8 cellular contexts compared by ENCODE assay signal in the genomic region with DNA sequence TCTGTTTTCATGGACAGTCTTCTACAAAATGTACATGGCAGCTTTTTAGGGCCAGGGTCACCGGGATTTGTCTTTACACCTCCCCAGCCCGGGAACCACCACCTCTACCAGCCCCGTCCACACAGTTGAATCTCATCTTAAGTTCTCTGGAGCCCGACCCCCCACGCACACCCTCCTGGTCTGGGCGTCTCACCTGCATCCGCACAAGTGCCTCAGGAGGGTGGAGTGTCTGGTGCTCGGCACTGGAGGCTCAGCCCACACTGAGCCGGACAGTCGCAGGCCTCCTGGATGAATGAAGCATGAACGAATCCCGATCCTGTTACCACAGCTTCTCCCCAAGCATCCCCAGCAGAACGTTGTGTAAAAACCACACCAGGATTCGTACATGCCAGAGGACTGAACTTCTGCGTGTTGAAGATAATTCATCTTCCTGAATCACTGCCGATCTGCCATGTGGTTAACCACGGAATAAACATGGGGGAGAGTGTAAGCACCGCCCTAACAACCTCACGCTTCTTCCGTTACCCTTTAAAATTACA.
DNase-seq lines count a peak whose midpoint lies in the region; ATAC-seq and TF ChIP-seq lines count a peak whose summit lies in the region.

No MANE protein-coding gene starts in this region.

- TF ChIP-seq CTCF in astrocyte of the cerebellum (IDR thresholded peaks at IDR 0.05; ENCODE audit: low read depth, low read length, missing control alignments) (no peak), body of pancreas (IDR thresholded peaks at IDR 0.05) (no peak)

- H3K4me1 ChIP-seq in body of pancreas = peaks cover 8% of the 10 kb centered on the region

- no peak for TF ChIP-seq POLR2A in body of pancreas (IDR thresholded peaks at IDR 0.05)

- in situ Hi-C loops in astrocyte of the cerebellum (cut with HindIII; ENCODE audit: low sequenced_read_pairs) = no loop called here

- DNase-seq in ELR (ENCODE audit: low read depth) (peak; percentile 94), T-helper 2 cell (peak in 3 of 5 experiments; percentile 24 to 88 (median 78)), astrocyte of the cerebellum (ENCODE audit: low read depth) (peak; percentile 90), sciatic nerve (ENCODE audit: low spot score) (peak; percentile 45), GM19238 (ENCODE audit: insufficient read length, low spot score) (no peak), inferior parietal cortex (ENCODE audit: extremely low spot score) (no peak), body of pancreas (no peak)

- H3K27ac ChIP-seq in body of pancreas = no peak overlapping the region

- no peaks in the 10 kb centered on the region for H3K27me3 ChIP-seq in body of pancreas

- H3K4me3 ChIP-seq in astrocyte of the cerebellum (ENCODE audit: low read depth, low read length) (no peak overlapping the region), body of pancreas (no peak overlapping the region)

- intact Hi-C loops in sciatic nerve (cut with DNase I) = no loop called here
- intact Hi-C loops in body of pancreas (cut with DNase I) = no loop called here

- H3K36me3 ChIP-seq in body of pancreas (replicated peaks in 1 of 2; ENCODE audit: insufficient read depth in 1 of 2, low read depth in 2 of 2) = no peaks in the 10 kb centered on the region

- 63 to 76% methylated on average over 20 of the region's 20 CpGs for WGBS in body of pancreas, 2 donors

- no peaks in the 10 kb centered on the region for H3K9me3 ChIP-seq in body of pancreas

- peak; percentile 30 for ATAC-seq in sciatic nerve
- no peak for ATAC-seq in GM21529 (IDR thresholded peaks at IDR 0.05; ENCODE audit: unreplicated experiment)
- ATAC-seq in body of pancreas = no peak

Comparison
In these comparisons a context has a peak if more than half of its experiments do, and no peak if none do; other contexts are left out.
1. DNase-seq: peak in ELR (single experiment), T-helper 2 cell (3 of 5), astrocyte of the cerebellum (single experiment) and sciatic nerve (single experiment); none in GM19238 (single experiment), inferior parietal cortex (single experiment) and body of pancreas (0 of 4).